25 cellular contexts compared by ENCODE assay signal in genomic region chr11:34975482-34975881, GRCh38. TPM values are rescaled to one million over a fixed set of nuclear protein-coding genes. Genes with fewer than 3 reads are reported as not detected.
DNase-seq lines count a peak whose midpoint lies in the region; ATAC-seq and TF ChIP-seq lines count a peak whose summit lies in the region.
"Had no signal": no experiment of that assay in that cellular context is flagged by ENCODE, and none has a peak within 500 bp of the region (broad histone marks: within the 10 kb centered on the region; RNA-seq: fewer than 3 reads in every experiment).

No MANE protein-coding gene starts in this region.

- no peak overlapping the region for H3K4me3 ChIP-seq in SK-N-SH (ENCODE audit: low read depth in 2 of 2, low read length in 1 of 2)
- no peak overlapping the region for H3K4me3 ChIP-seq in SJSA1
- H3K4me3 ChIP-seq: GM12878, psoas muscle, spleen had no signal

- H3K27me3 Mint-ChIP-seq in activated T-helper 1 cell treated with anti-CD3 and anti-CD28 coated beads, Interleukin-12 subunit alpha, Interleukin-12 subunit beta, Interleukin-2, Interleukin-4 antibody, amounts not matched to agents 30 ng/mL and 10 ng/mL and 1 ng/mL, durations not matched to agents 14 hours and 24 hours and 36 hours (ENCODE audit: insufficient read depth), result no peaks in the 10 kb centered on the region
- H3K27me3 Mint-ChIP-seq: activated CD4-positive, alpha-beta memory T cell treated with anti-CD3 and anti-CD28 coated beads for 36 hours; activated naive CD4-positive, alpha-beta T cell treated with anti-CD3 and anti-CD28 coated beads, Interleukin-2, amount 10 ng/mL, durations not matched to agents 7 days and 5 days had no signal

- peaks cover 19% of the 10 kb centered on the region; the same call in 1 of the 2 replicates for H3K79me2 ChIP-seq in SK-N-SH (ENCODE audit: insufficient read depth)

- 71% methylated on average over 3 of the region's 3 CpGs for WGBS in SK-N-SH (ENCODE audit: low lambda C conversion rate)

- H3K9me3 Mint-ChIP-seq in stimulated activated effector memory CD8-positive, alpha-beta T cell treated with anti-CD3 and anti-CD28 coated beads, Interleukin-12 subunit alpha, Interleukin-12 subunit beta, amount 100 ng/mL, for 72 hours, result no peaks in the 10 kb centered on the region
- peaks cover 2% of the 10 kb centered on the region for H3K9me3 Mint-ChIP-seq in activated T-helper 1 cell treated with anti-CD3 and anti-CD28 coated beads, Interleukin-12 subunit alpha, Interleukin-12 subunit beta, Interleukin-2, Interleukin-4 antibody, amounts not matched to agents 30 ng/mL and 10 ng/mL and 1 ng/mL, durations not matched to agents 14 hours and 24 hours and 36 hours
- H3K9me3 Mint-ChIP-seq: CD14-positive monocyte, natural killer cell had no signal

- no peak for TF ChIP-seq RAD21 in SK-N-SH (IDR thresholded peaks at IDR 0.05; ENCODE audit: low read length)

- H3K36me3 Mint-ChIP-seq in stimulated activated effector memory CD8-positive, alpha-beta T cell treated with anti-CD3 and anti-CD28 coated beads, Interleukin-12 subunit alpha, Interleukin-12 subunit beta, amount 100 ng/mL, for 72 hours, result peaks cover 56% of the 10 kb centered on the region
- H3K36me3 Mint-ChIP-seq in activated T-helper 1 cell treated with anti-CD3 and anti-CD28 coated beads, Interleukin-12 subunit alpha, Interleukin-12 subunit beta, Interleukin-2, Interleukin-4 antibody, amounts not matched to agents 30 ng/mL and 10 ng/mL and 1 ng/mL, durations not matched to agents 14 hours and 24 hours and 36 hours (ENCODE audit: low read depth), result peaks cover 38% of the 10 kb centered on the region

- H3K4me1 ChIP-seq in SK-N-SH (ENCODE audit: control insufficient read depth in 1 of 2, insufficient read depth in 2 of 2, low read depth in 1 of 2, low read length in 1 of 2), result peaks cover 0 to 41% of the 10 kb centered on the region in 2 experiments
- H3K4me1 ChIP-seq in SJSA1 (replicated peaks), result peaks cover 70% of the 10 kb centered on the region
- H3K4me1 ChIP-seq: psoas muscle had no signal

- peak overlapping the region; percentile 26 for H3K27ac Mint-ChIP-seq in stimulated activated effector memory CD8-positive, alpha-beta T cell treated with anti-CD3 and anti-CD28 coated beads, Interleukin-12 subunit alpha, Interleukin-12 subunit beta, amount 100 ng/mL, for 72 hours
- H3K27ac Mint-ChIP-seq in activated T-helper 1 cell treated with anti-CD3 and anti-CD28 coated beads, Interleukin-12 subunit alpha, Interleukin-12 subunit beta, Interleukin-2, Interleukin-4 antibody, amounts not matched to agents 30 ng/mL and 10 ng/mL and 1 ng/mL, durations not matched to agents 14 hours and 24 hours and 36 hours, result no peak overlapping the region
- H3K27ac Mint-ChIP-seq: activated CD4-positive, alpha-beta memory T cell treated with anti-CD3 and anti-CD28 coated beads for 36 hours; activated naive CD4-positive, alpha-beta T cell treated with anti-CD3 and anti-CD28 coated beads, Interleukin-2, amount 10 ng/mL, durations not matched to agents 7 days and 5 days; natural killer cell had no signal

- no peaks in the 10 kb centered on the region for H4K20me1 ChIP-seq in SK-N-SH (ENCODE audit: insufficient read depth)

- no peak overlapping the region for H3K4me2 ChIP-seq in SK-N-SH

- no peak for DNase-seq in SK-N-SH
- no peak for DNase-seq in SJSA1 (ENCODE audit: low read depth in 1 of 2, low spot score in 2 of 2)
- DNase-seq in left lobe of liver (ENCODE audit: low spot score), result no peak
- DNase-seq in stimulated activated effector memory CD8-positive, alpha-beta T cell treated with anti-CD3 and anti-CD28 coated beads, Interleukin-12 subunit alpha, Interleukin-12 subunit beta, amount 100 ng/mL, for 72 hours (ENCODE audit: low spot score in 2 of 2), result no peak
- DNase-seq in retina, result no peak
- DNase-seq in activated T-helper 1 cell treated with anti-CD3 and anti-CD28 coated beads, Interleukin-12 subunit alpha, Interleukin-12 subunit beta, Interleukin-2, Interleukin-4 antibody, amounts not matched to agents 30 ng/mL and 10 ng/mL and 1 ng/mL, durations not matched to agents 14 hours and 24 hours and 36 hours (ENCODE audit: low spot score), result no peak
- DNase-seq in C1 segment of cervical spinal cord (lab: John Stamatoyannopoulos, UW), result no peak
- DNase-seq: ACHN; activated CD4-positive, alpha-beta memory T cell treated with anti-CD3 and anti-CD28 coated beads for 36 hours; activated naive CD4-positive, alpha-beta T cell treated with anti-CD3 and anti-CD28 coated beads, Interleukin-2, amount 10 ng/mL, durations not matched to agents 7 days and 5 days; activated T-cell treated with anti-CD3 and anti-CD28 coated beads for 4 hours; aorta; GF-D8; hippocampal formation; islet precursor cell; natural killer cell; NCI-H1417 treated with DMSO at 0.1 percent for 48 hours; NCI-H2227 treated with DMSO at 0.1 percent for 48 hours; psoas muscle; SHP77 treated with DMSO at 0.1 percent for 48 hours; spleen; stimulated activated CD4-positive, alpha-beta T cell treated with anti-CD3 and anti-CD28 coated beads, Interleukin-4, amount 100 ng/mL, for 4 hours had no signal

- peak overlapping the region; percentile 84 to 91 for H3K27ac ChIP-seq in SK-N-SH (ENCODE audit: low read depth in 2 of 2, low read length in 1 of 2)
- peak overlapping the region; percentile 88 for H3K27ac ChIP-seq in SJSA1
- H3K27ac ChIP-seq: psoas muscle, spleen had no signal

- no peak for TF ChIP-seq EP300 in SK-N-SH (IDR thresholded peaks at IDR 0.05; ENCODE audit: borderline replicate concordance in 1 of 2, low read depth in 1 of 2, low read length in 1 of 2)

- H3K36me3 ChIP-seq in SK-N-SH (replicated peaks in 1 of 2; ENCODE audit: control insufficient read depth in 1 of 2, insufficient read depth in 2 of 2, low read length in 1 of 2), result peaks cover 36 to 55% of the 10 kb centered on the region in 2 experiments
- H3K36me3 ChIP-seq in SJSA1, result peaks cover 36% of the 10 kb centered on the region

- H3K27me3 ChIP-seq in SK-N-SH (ENCODE audit: insufficient read depth) (no peaks in the 10 kb centered on the region), SJSA1 (replicated peaks) (no peaks in the 10 kb centered on the region)
- H3K27me3 ChIP-seq: spleen had no signal

- 0 out of 2 replicates have a peak overlapping the region, but pooled peaks have one; percentile 62 for H3K9ac ChIP-seq in SK-N-SH

- no peak overlapping the region for H2AFZ ChIP-seq in SK-N-SH (ENCODE audit: low read depth)

- no peaks in the 10 kb centered on the region for H3K4me1 Mint-ChIP-seq in stimulated activated effector memory CD8-positive, alpha-beta T cell treated with anti-CD3 and anti-CD28 coated beads, Interleukin-12 subunit alpha, Interleukin-12 subunit beta, amount 100 ng/mL, for 72 hours
- peaks cover 2% of the 10 kb centered on the region for H3K4me1 Mint-ChIP-seq in activated T-helper 1 cell treated with anti-CD3 and anti-CD28 coated beads, Interleukin-12 subunit alpha, Interleukin-12 subunit beta, Interleukin-2, Interleukin-4 antibody, amounts not matched to agents 30 ng/mL and 10 ng/mL and 1 ng/mL, durations not matched to agents 14 hours and 24 hours and 36 hours (ENCODE audit: low read depth)

- CTCF ChIA-PET in SK-N-SH (lab: Yijun Ruan, JAX), result interaction anchor here (1.0 to 1.6 kb wide), 3 partner anchors 14 to 417 kb away, joined by 3 to 4 read pairs (median 3); no protein-coding TSS in a partner anchor

- H3F3A ChIP-seq in SK-N-SH (replicated peaks; ENCODE audit: insufficient read depth), result peaks cover 49% of the 10 kb centered on the region

- POLR2A ChIA-PET in SK-N-SH (lab: Yijun Ruan, JAX), result no interaction called here

- no peak for TF ChIP-seq CTCF in SK-N-SH (IDR thresholded peaks at IDR 0.05)

- ATAC-seq in SK-N-SH treated with all-trans-retinoic acid at 6 μM for 48 hours (no peak), left lobe of liver (peak; percentile 84)
- no peak for ATAC-seq in stimulated activated effector memory CD8-positive, alpha-beta T cell treated with anti-CD3 and anti-CD28 coated beads, Interleukin-12 subunit alpha, Interleukin-12 subunit beta, amount 100 ng/mL, for 72 hours
- ATAC-seq: GM12878, natural killer cell, psoas muscle had no signal

- H3K9me2 ChIP-seq in SK-N-SH, result no peaks in the 10 kb centered on the region

- intact Hi-C loops in activated T-helper 1 cell treated with anti-CD3 and anti-CD28 coated beads, Interleukin-12 subunit alpha, Interleukin-12 subunit beta, Interleukin-2, Interleukin-4 antibody, amounts not matched to agents 30 ng/mL and 10 ng/mL and 1 ng/mL, durations not matched to agents 14 hours and 24 hours and 36 hours (cut with micrococcal nuclease), result no loop called here

- no peak overlapping the region for H3K4me3 Mint-ChIP-seq in stimulated activated effector memory CD8-positive, alpha-beta T cell treated with anti-CD3 and anti-CD28 coated beads, Interleukin-12 subunit alpha, Interleukin-12 subunit beta, amount 100 ng/mL, for 72 hours
- H3K4me3 Mint-ChIP-seq in activated T-helper 1 cell treated with anti-CD3 and anti-CD28 coated beads, Interleukin-12 subunit alpha, Interleukin-12 subunit beta, Interleukin-2, Interleukin-4 antibody, amounts not matched to agents 30 ng/mL and 10 ng/mL and 1 ng/mL, durations not matched to agents 14 hours and 24 hours and 36 hours, result no peak overlapping the region
- H3K4me3 Mint-ChIP-seq: activated CD4-positive, alpha-beta memory T cell treated with anti-CD3 and anti-CD28 coated beads for 36 hours; activated naive CD4-positive, alpha-beta T cell treated with anti-CD3 and anti-CD28 coated beads, Interleukin-2, amount 10 ng/mL, durations not matched to agents 7 days and 5 days; CD14-positive monocyte; natural killer cell had no signal

- H3K9me3 ChIP-seq in SK-N-SH, result peaks cover 6% of the 10 kb centered on the region; the same call in 1 of the 2 replicates
- H3K9me3 ChIP-seq in SJSA1 (replicated peaks), result no peaks in the 10 kb centered on the region
- H3K9me3 ChIP-seq: psoas muscle, spleen had no signal

TF ChIP-seq in SK-N-SH, 30 proteins besides CTCF, POLR2A, EP300 and RAD21 (continues in another document):
- no peak for TF ChIP-seq SMC3 (IDR thresholded peaks at IDR 0.05; ENCODE audit: low read depth, low read length)

RNA-seq across cellular contexts. Expression of gene PDHX, which starts 59.1 kb away (rescaled TPM):
- 14.8 and 19.1 TPM in 2 replicates for polyA plus RNA-seq in SK-N-SH (2012; rRNA removed)
- 18.9 and 22.0 TPM in 2 replicates for polyA plus RNA-seq in SK-N-SH (2012; cell fraction: cytosol; rRNA removed)
- 11.6 and 17.0 TPM in 2 replicates for polyA plus RNA-seq in SK-N-SH (2012; cell fraction: nucleus; rRNA removed)
- total RNA-seq in SJSA1 (2014; rRNA removed; shearing (Covaris generic)), result 41.5 and 58.2 TPM in 2 replicates
- 26.5 TPM for total RNA-seq in left lobe of liver
- 32.0 TPM in 2 replicates for total RNA-seq in activated T-helper 1 cell treated with anti-CD3 and anti-CD28 coated beads, Interleukin-12 subunit alpha, Interleukin-12 subunit beta, Interleukin-2, Interleukin-4 antibody, amounts not matched to agents 30 ng/mL and 10 ng/mL and 1 ng/mL, durations not matched to agents 14 hours and 24 hours and 36 hours

RNA-seq across cellular contexts. Expression of gene APIP, which starts 59.3 kb away (rescaled TPM):
- 21.3 and 22.5 TPM in 2 replicates for polyA plus RNA-seq in SK-N-SH (2012; rRNA removed)
- 26.6 and 39.0 TPM in 2 replicates for polyA plus RNA-seq in SK-N-SH (2012; cell fraction: cytosol; rRNA removed)
- 13.7 and 26.9 TPM in 2 replicates for polyA plus RNA-seq in SK-N-SH (2012; cell fraction: nucleus; rRNA removed)
- total RNA-seq in SJSA1 (2014; rRNA removed; shearing (Covaris generic)), result 58.2 and 82.1 TPM in 2 replicates
- total RNA-seq in left lobe of liver, result 8.0 TPM
- 26.3 and 26.8 TPM in 2 replicates for total RNA-seq in activated T-helper 1 cell treated with anti-CD3 and anti-CD28 coated beads, Interleukin-12 subunit alpha, Interleukin-12 subunit beta, Interleukin-2, Interleukin-4 antibody, amounts not matched to agents 30 ng/mL and 10 ng/mL and 1 ng/mL, durations not matched to agents 14 hours and 24 hours and 36 hours
